ENCODE assay signal across 13 cellular contexts in the genomic region with DNA sequence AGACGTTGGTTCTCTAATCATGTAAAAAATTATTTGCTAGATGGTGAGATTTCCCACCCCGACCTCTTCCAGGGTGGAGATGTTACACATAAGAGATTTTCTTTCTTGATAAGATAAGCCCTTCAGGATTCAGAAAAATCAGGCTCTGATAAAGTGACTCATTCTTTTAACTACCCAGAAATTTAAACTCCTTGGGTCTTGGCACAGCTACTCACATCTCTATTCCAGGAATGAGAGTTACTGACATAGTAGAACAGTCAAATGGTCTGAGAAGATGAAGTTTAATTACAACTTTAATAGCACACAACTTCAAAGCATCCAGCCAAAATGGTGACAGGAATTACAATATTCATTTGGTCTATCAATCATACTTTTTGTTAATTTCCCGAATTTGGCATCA.
A peak's percentile ranks its signal among the peaks of the same experiment; 100 is the strongest.
DNase-seq lines count a peak whose midpoint lies in the region; ATAC-seq and TF ChIP-seq lines count a peak whose summit lies in the region.
"Had no signal": no experiment of that assay in that cellular context is flagged by ENCODE, and none has a peak within 500 bp of the region (broad histone marks: within the 10 kb centered on the region; RNA-seq: fewer than 3 reads in every experiment).

No MANE protein-coding gene starts in this region.

- intact Hi-C loops in adrenal gland (cut with DNase I), result no loop called here
- intact Hi-C loops in esophagus muscularis mucosa (cut with DNase I), result no loop called here

- TF ChIP-seq CTCF in adrenal gland (IDR thresholded peaks at IDR 0.05) (no peak), esophagus muscularis mucosa (IDR thresholded peaks at IDR 0.05) (no peak)

- no peak for TF ChIP-seq EP300 in esophagus muscularis mucosa (IDR thresholded peaks at IDR 0.05)

- DNase-seq in EL (peak; percentile 6), amniotic epithelial cell (ENCODE audit: low read depth) (peak; percentile 45), dedifferentiated amniotic fluid mesenchymal stem cell (ENCODE audit: extremely low spot score) (peak; percentile 49), stromal cell of bone marrow (ENCODE audit: low read depth) (peak; percentile 18), adrenal gland (no peak), esophagus muscularis mucosa (ENCODE audit: extremely low spot score) (no peak)
- DNase-seq in stimulated activated naive CD4-positive, alpha-beta T cell treated with Interleukin-2 at 50 U/mL for 16 hours (lab: John Stamatoyannopoulos, UW), result no peak
- DNase-seq: CD4-positive, CD25-positive, alpha-beta regulatory T cell; DMS 273 treated with DMSO at 0.1 percent for 48 hours; KG1 had no signal

- 32 to 51% (median 40%) methylated on average over 3 of the region's 3 CpGs for whole genome bisulfite sequencing in adrenal gland, 4 donors
- WGBS in esophagus muscularis mucosa, result 43% methylated on average over 3 of the region's 3 CpGs

- no peaks in the 10 kb centered on the region for H3K4me1 ChIP-seq in adrenal gland (replicated peaks in 1 of 2)
- no peaks in the 10 kb centered on the region for H3K4me1 ChIP-seq in esophagus muscularis mucosa
- H3K4me1 ChIP-seq: BLaER1 treated with 17β-estradiol and CSF1 and Interleukin-3, amounts not matched to agents 10 nM and 100 nM had no signal

- no peak overlapping the region for H3K27ac ChIP-seq in adrenal gland
- no peak overlapping the region for H3K27ac ChIP-seq in esophagus muscularis mucosa (replicated peaks in 1 of 4)
- H3K27ac ChIP-seq: BLaER1 treated with 17β-estradiol and CSF1 and Interleukin-3, amounts not matched to agents 10 nM and 100 nM had no signal

- no peaks in the 10 kb centered on the region for H3K27me3 ChIP-seq in adrenal gland
- no peaks in the 10 kb centered on the region for H3K27me3 ChIP-seq in esophagus muscularis mucosa
- H3K27me3 ChIP-seq: BLaER1 treated with 17β-estradiol and CSF1 and Interleukin-3, amounts not matched to agents 10 nM and 100 nM had no signal

- no peak overlapping the region for H3K4me3 ChIP-seq in adrenal gland
- no peak overlapping the region for H3K4me3 ChIP-seq in esophagus muscularis mucosa
- H3K4me3 ChIP-seq: BLaER1 treated with 17β-estradiol and CSF1 and Interleukin-3, amounts not matched to agents 10 nM and 100 nM had no signal

- H3K9me3 ChIP-seq in adrenal gland (replicated peaks in 1 of 3) (no peaks in the 10 kb centered on the region), esophagus muscularis mucosa (no peaks in the 10 kb centered on the region)
- H3K9me3 ChIP-seq: BLaER1 treated with 17β-estradiol and CSF1 and Interleukin-3, amounts not matched to agents 10 nM and 100 nM had no signal

- H3K36me3 ChIP-seq in adrenal gland (replicated peaks in 1 of 2), result no peaks in the 10 kb centered on the region
- H3K36me3 ChIP-seq in esophagus muscularis mucosa, result no peaks in the 10 kb centered on the region
- H3K36me3 ChIP-seq: BLaER1 treated with 17β-estradiol and CSF1 and Interleukin-3, amounts not matched to agents 10 nM and 100 nM had no signal

- ATAC-seq in GM18517 (IDR thresholded peaks at IDR 0.05; ENCODE audit: unreplicated experiment), result no peak
- ATAC-seq: HCT116 had no signal

- no peak for TF ChIP-seq POLR2A in adrenal gland (IDR thresholded peaks at IDR 0.05)
- TF ChIP-seq POLR2A in esophagus muscularis mucosa (IDR thresholded peaks at IDR 0.05; ENCODE audit: low read depth), result no peak

Comparison
In these comparisons a context has a peak if more than half of its experiments do, and no peak if none do; other contexts are left out.
1. DNase-seq: peak in EL (single experiment), amniotic epithelial cell (single experiment), dedifferentiated amniotic fluid mesenchymal stem cell (single experiment) and stromal cell of bone marrow (single experiment); none in adrenal gland (0 of 7), stimulated activated naive CD4-positive, alpha-beta T cell treated with Interleukin-2 at 50 U/mL for 16 hours (single experiment) and esophagus muscularis mucosa (single experiment).